8 cellular contexts compared by ENCODE assay signal in genomic region chr19:50461066-50461875, GRCh38. TPM values are rescaled to one million over a fixed set of nuclear protein-coding genes. Genes with fewer than 3 reads are reported as not detected.
DNase-seq lines count a peak whose midpoint lies in the region; ATAC-seq, FAIRE-seq and TF ChIP-seq lines count a peak whose summit lies in the region.

No MANE protein-coding gene starts in this region.

- no peak overlapping the region for H3K4me2 ChIP-seq in DND-41 (ENCODE audit: insufficient read depth, low read length)
- H3K4me2 ChIP-seq in endothelial cell of umbilical vein (ENCODE audit: insufficient read depth, low read length): no peak overlapping the region

- H3K27me3 Mint-ChIP-seq in activated CD8-positive, alpha-beta T cell treated with anti-CD3 and anti-CD28 coated beads, Interleukin-2, amount 10 ng/mL, durations not matched to agents 7 days and 5 days (ENCODE audit: low read depth): peaks cover 9% of the 10 kb centered on the region
- peaks cover 10 to 44% (median 21%) of the 10 kb centered on the region in 5 donors for H3K27me3 Mint-ChIP-seq in naive thymus-derived CD4-positive, alpha-beta T cell

- no TSS peak for BruUV-seq in endothelial cell of umbilical vein (replicated peaks; lab: Mats Ljungman, UMichigan)

- no peak overlapping the region for H3K4me3 ChIP-seq in DND-41 (ENCODE audit: low read depth in 1 of 2, low read length in 2 of 2)
- no peak overlapping the region for H3K4me3 ChIP-seq in endothelial cell of umbilical vein (replicated peaks in 1 of 3; ENCODE audit: insufficient read depth in 1 of 3, low read depth in 1 of 3, low read length in 3 of 3)
- no peak overlapping the region for H3K4me3 ChIP-seq in naive thymus-derived CD4-positive, alpha-beta T cell (ENCODE audit: low read length)

- TF ChIP-seq POLR2A in endothelial cell of umbilical vein (IDR thresholded peaks at IDR 0.05; ENCODE audit: low read depth, low read length): no peak

- ATAC-seq in DND-41 (ENCODE audit: insufficient read depth, low read depth): peak; percentile 84
- ATAC-seq in HG03196 (IDR thresholded peaks at IDR 0.05; ENCODE audit: unreplicated experiment): peak; percentile 47
- peak; percentile 84 for ATAC-seq in activated CD8-positive, alpha-beta T cell treated with anti-CD3 and anti-CD28 coated beads, Interleukin-2, amount 10 ng/mL, durations not matched to agents 7 days and 5 days
- peak; percentile 87 for ATAC-seq in naive thymus-derived CD4-positive, alpha-beta T cell
- ATAC-seq in GM18868 (IDR thresholded peaks at IDR 0.05; ENCODE audit: unreplicated experiment): no peak

- H3K9ac ChIP-seq in DND-41 (ENCODE audit: low read depth, low read length): no peak overlapping the region
- H3K9ac ChIP-seq in endothelial cell of umbilical vein (replicated peaks; ENCODE audit: extremely low read depth, insufficient read depth, low read length): no peak overlapping the region

- H4K20me1 ChIP-seq in DND-41 (ENCODE audit: insufficient read depth, low read length) (no peaks in the 10 kb centered on the region), endothelial cell of umbilical vein (replicated peaks; ENCODE audit: control insufficient read depth, extremely low read depth, insufficient read depth, low read length) (no peaks in the 10 kb centered on the region)

- CTCF ChIA-PET in activated CD8-positive, alpha-beta T cell treated with anti-CD3 and anti-CD28 coated beads, Interleukin-2, amount 10 ng/mL, durations not matched to agents 7 days and 5 days (lab: Charles Lee): interaction anchor here (0.5 to 3.6 kb wide), 18 partner anchors 11 to 219 kb away, joined by 3 to 35 read pairs (median 4); partner anchors contain the start of gene POLD1
- CTCF ChIA-PET in endothelial cell of umbilical vein (lab: Charles Lee): interaction anchor here (0.7 to 7.4 kb wide), 20 partner anchors 12 to 322 kb away, joined by 3 to 144 read pairs (median 4); partner anchors contain the start of gene POLD1
- CTCF ChIA-PET in naive thymus-derived CD4-positive, alpha-beta T cell (lab: Charles Lee): interaction anchor here (1.2 to 1.6 kb wide), 2 partner anchors 95 to 104 kb away, joined by 3 to 13 read pairs; no protein-coding TSS in a partner anchor

- TF ChIP-seq CTCF in DND-41 (IDR thresholded peaks at IDR 0.05; ENCODE audit: borderline replicate concordance, extremely low read depth, low read length, poor library complexity, severe bottlenecking): peak; percentile 90
- TF ChIP-seq CTCF in endothelial cell of umbilical vein (IDR thresholded peaks at IDR 0.05; ENCODE audit: extremely low read depth in 1 of 2, insufficient read depth in 1 of 2, low read depth in 1 of 2, low read length in 2 of 2): peak; percentile 81 to 82

- H3K9me3 ChIP-seq in DND-41 (ENCODE audit: insufficient read depth, low read length, severe bottlenecking) (no peaks in the 10 kb centered on the region), endothelial cell of umbilical vein (replicated peaks; ENCODE audit: control insufficient read depth, insufficient read depth, low read length) (no peaks in the 10 kb centered on the region)
- H3K9me3 ChIP-seq in naive thymus-derived CD4-positive, alpha-beta T cell (ENCODE audit: control insufficient read depth in 2 of 3, low read length in 3 of 3): no peaks in the 10 kb centered on the region

- POLR2A ChIA-PET in activated CD8-positive, alpha-beta T cell treated with anti-CD3 and anti-CD28 coated beads, Interleukin-2, amount 10 ng/mL, durations not matched to agents 7 days and 5 days (lab: Charles Lee): no interaction called here
- POLR2A ChIA-PET in endothelial cell of umbilical vein (lab: Charles Lee): interaction anchor here (0.9 kb wide), 1 partner anchor 49 kb away, joined by 4 read pairs; the partner anchor contains the start of gene JOSD2
- POLR2A ChIA-PET in naive thymus-derived CD4-positive, alpha-beta T cell (lab: Charles Lee): interaction anchor here (0.6 to 0.8 kb wide), 2 partner anchors 92 to 104 kb away, joined by 3 read pairs; no protein-coding TSS in a partner anchor

- no peaks in the 10 kb centered on the region for H3K4me1 ChIP-seq in DND-41 (ENCODE audit: insufficient read depth, low read length)
- H3K4me1 ChIP-seq in endothelial cell of umbilical vein (ENCODE audit: control insufficient read depth, extremely low read depth, insufficient read depth, low read length): no peaks in the 10 kb centered on the region
- peaks cover 0 to 5% of the 10 kb centered on the region in 2 donors for H3K4me1 ChIP-seq in naive thymus-derived CD4-positive, alpha-beta T cell (ENCODE audit: control insufficient read depth in 2 of 2, insufficient read depth in 2 of 2, low read length in 2 of 2)

- H3K4me1 Mint-ChIP-seq in activated CD8-positive, alpha-beta T cell treated with anti-CD3 and anti-CD28 coated beads, Interleukin-2, amount 10 ng/mL, durations not matched to agents 7 days and 5 days (ENCODE audit: low read depth): peaks cover 10% of the 10 kb centered on the region
- H3K4me1 Mint-ChIP-seq in naive thymus-derived CD4-positive, alpha-beta T cell: peaks cover 0 to 14% (median 4%) of the 10 kb centered on the region in 7 donors

- dilution Hi-C loops in endothelial cell of umbilical vein (cut with MboI; ENCODE audit: extremely low pct_ligation_motif_present, low sequenced_read_pairs): no loop called here

- H3K4me3 Mint-ChIP-seq in activated CD8-positive, alpha-beta T cell treated with anti-CD3 and anti-CD28 coated beads, Interleukin-2, amount 10 ng/mL, durations not matched to agents 7 days and 5 days: no peak overlapping the region
- no peak overlapping the region for H3K4me3 Mint-ChIP-seq in naive thymus-derived CD4-positive, alpha-beta T cell

- DNase-seq in DND-41 (peak; percentile 60), NCI-H82 treated with DMSO at 0.1 percent for 48 hours (lab: John Stamatoyannopoulos, UW; ENCODE audit: unreplicated experiment) (peak; percentile 32), endothelial cell of umbilical vein (ENCODE audit: low read depth, low spot score) (peak; percentile 68)
- DNase-seq in activated CD8-positive, alpha-beta T cell treated with anti-CD3 and anti-CD28 coated beads, Interleukin-2, amount 10 ng/mL, durations not matched to agents 7 days and 5 days: peak; percentile 76
- DNase-seq in naive thymus-derived CD4-positive, alpha-beta T cell: peak in 8 of 9 donors; percentile 23 to 68 (median 46)
- DNase-seq in stimulated activated naive CD4-positive, alpha-beta T cell treated with Interleukin-2 at 50 U/mL for 16 hours (lab: John Stamatoyannopoulos, UW): peak; percentile 29

- no peaks in the 10 kb centered on the region for H3K27me3 ChIP-seq in DND-41 (ENCODE audit: insufficient read depth, low read length, poor library complexity)
- no peaks in the 10 kb centered on the region for H3K27me3 ChIP-seq in endothelial cell of umbilical vein (ENCODE audit: control insufficient read depth in 2 of 2, insufficient read depth in 2 of 2, low read length in 2 of 2)
- peaks cover 0 to 6% of the 10 kb centered on the region in 2 donors for H3K27me3 ChIP-seq in naive thymus-derived CD4-positive, alpha-beta T cell (ENCODE audit: control insufficient read depth in 2 of 2, insufficient read depth in 2 of 2, low read length in 2 of 2)

- H3K79me2 ChIP-seq in DND-41 (ENCODE audit: insufficient read depth, low read length) (no peaks in the 10 kb centered on the region), endothelial cell of umbilical vein (ENCODE audit: control insufficient read depth, insufficient read depth, low read length) (no peaks in the 10 kb centered on the region)

- no peak overlapping the region for H3K27ac Mint-ChIP-seq in activated CD8-positive, alpha-beta T cell treated with anti-CD3 and anti-CD28 coated beads, Interleukin-2, amount 10 ng/mL, durations not matched to agents 7 days and 5 days
- peak overlapping the region in 1 of 9 donors; percentile 52 for H3K27ac Mint-ChIP-seq in naive thymus-derived CD4-positive, alpha-beta T cell

- H3K9me3 Mint-ChIP-seq in activated CD8-positive, alpha-beta T cell treated with anti-CD3 and anti-CD28 coated beads, Interleukin-2, amount 10 ng/mL, durations not matched to agents 7 days and 5 days (ENCODE audit: insufficient read depth): no peaks in the 10 kb centered on the region
- H3K9me3 Mint-ChIP-seq in naive thymus-derived CD4-positive, alpha-beta T cell: peaks cover 0 to 1% (median 0%) of the 10 kb centered on the region in 11 donors

- H3K9me1 ChIP-seq in endothelial cell of umbilical vein (replicated peaks; ENCODE audit: control insufficient read depth, extremely low read depth, insufficient read depth, low read length): no peaks in the 10 kb centered on the region

- H3K27ac ChIP-seq in DND-41 (ENCODE audit: low read length) (no peak overlapping the region), endothelial cell of umbilical vein (ENCODE audit: insufficient read depth, low read depth, low read length) (no peak overlapping the region)
- H3K27ac ChIP-seq in naive thymus-derived CD4-positive, alpha-beta T cell (ENCODE audit: low read depth, low read length): no peak overlapping the region

- no peaks in the 10 kb centered on the region for H3K36me3 Mint-ChIP-seq in activated CD8-positive, alpha-beta T cell treated with anti-CD3 and anti-CD28 coated beads, Interleukin-2, amount 10 ng/mL, durations not matched to agents 7 days and 5 days (ENCODE audit: low read depth)
- no peaks in the 10 kb centered on the region for H3K36me3 Mint-ChIP-seq in naive thymus-derived CD4-positive, alpha-beta T cell

- peak; percentile 90 for FAIRE-seq in endothelial cell of umbilical vein (lab: Jason Lieb, UNC)

- H2AFZ ChIP-seq in DND-41 (ENCODE audit: low read depth, low read length) (peak overlapping the region; percentile 58; the same call in 1 of the 2 replicates), endothelial cell of umbilical vein (ENCODE audit: low read depth, low read length) (no peak overlapping the region)

- intact Hi-C loops in endothelial cell of umbilical vein (cut with micrococcal nuclease): loop anchor here (1.0 to 2.0 kb wide), 5 partner anchors 16 to 209 kb away; partner anchors contain the start of genes EMC10 and GARIN5A
- intact Hi-C loops in naive thymus-derived CD4-positive, alpha-beta T cell (cut with micrococcal nuclease): loop anchor here (1.0 to 5.0 kb wide), 5 partner anchors 30 to 104 kb away; no protein-coding TSS in a partner anchor

- H3K36me3 ChIP-seq in DND-41 (ENCODE audit: insufficient read depth, low read length): no peaks in the 10 kb centered on the region
- no peaks in the 10 kb centered on the region for H3K36me3 ChIP-seq in endothelial cell of umbilical vein (ENCODE audit: control insufficient read depth in 2 of 2, extremely low read depth in 1 of 2, insufficient read depth in 2 of 2, low read length in 2 of 2)
- H3K36me3 ChIP-seq in naive thymus-derived CD4-positive, alpha-beta T cell (ENCODE audit: control insufficient read depth in 2 of 3, insufficient read depth in 3 of 3, low read length in 3 of 3): no peaks in the 10 kb centered on the region

RNA-seq across cellular contexts. Expression of gene EMC10, which starts 15.0 kb away (rescaled TPM):
- total RNA-seq in activated CD8-positive, alpha-beta T cell treated with anti-CD3 and anti-CD28 coated beads, Interleukin-2, amount 10 ng/mL, durations not matched to agents 7 days and 5 days: 10 to 100 TPM; 54.8 to 56.9 TPM
- 101 and 106 TPM in 2 replicates for total RNA-seq in endothelial cell of umbilical vein
- polyA plus RNA-seq in endothelial cell of umbilical vein: 111 and 141 TPM in 2 replicates
- 68.0 and 101 TPM in 2 replicates for polyA plus RNA-seq in endothelial cell of umbilical vein (2011; cell fraction: cytosol; rRNA removed)
- 35.8 and 36.7 TPM in 2 replicates for polyA plus RNA-seq in endothelial cell of umbilical vein (2011; cell fraction: nucleus; rRNA removed)
- polyA plus RNA-seq in endothelial cell of umbilical vein (2012): 62.1 and 94.2 TPM in 2 replicates
- polyA minus RNA-seq in endothelial cell of umbilical vein: 27.7 and 34.0 TPM in 2 replicates
- 45.2 TPM for polyA minus RNA-seq in endothelial cell of umbilical vein (2011; cell fraction: cytosol; rRNA and poly(A)+ RNA removed)
- polyA minus RNA-seq in endothelial cell of umbilical vein (2011; cell fraction: nucleus; rRNA and poly(A)+ RNA removed): 8.0 and 18.2 TPM in 2 replicates
- 10 to 100 TPM; 75.5 to 95.2 (median 88.1) TPM for total RNA-seq in naive thymus-derived CD4-positive, alpha-beta T cell
- polyA plus RNA-seq in naive thymus-derived CD4-positive, alpha-beta T cell: 10 to 100 TPM in 1 of 2 donors, 1 to 10 TPM in 1; 8.7 to 11.0 TPM

RNA-seq across cellular contexts. Expression of gene GARIN5A, which starts 15.4 kb away (rescaled TPM):
- total RNA-seq in activated CD8-positive, alpha-beta T cell treated with anti-CD3 and anti-CD28 coated beads, Interleukin-2, amount 10 ng/mL, durations not matched to agents 7 days and 5 days: under 1 TPM in 1 of 2 experiments, not detected in 1; 0.29 TPM
- total RNA-seq in endothelial cell of umbilical vein: 0.44 and 0.62 TPM in 2 replicates
- 0.65 and 0.76 TPM in 2 replicates for polyA plus RNA-seq in endothelial cell of umbilical vein
- polyA plus RNA-seq in endothelial cell of umbilical vein (2011; cell fraction: cytosol; rRNA removed): 0.23 and 0.45 TPM in 2 replicates
- 0.11 and 0.16 TPM in 2 replicates for polyA plus RNA-seq in endothelial cell of umbilical vein (2011; cell fraction: nucleus; rRNA removed)
- 0.43 and 0.86 TPM in 2 replicates for polyA plus RNA-seq in endothelial cell of umbilical vein (2012)
- not detected in 2 replicates for polyA minus RNA-seq in endothelial cell of umbilical vein
- 7.6 TPM for polyA minus RNA-seq in endothelial cell of umbilical vein (2011; cell fraction: cytosol; rRNA and poly(A)+ RNA removed)
- polyA minus RNA-seq in endothelial cell of umbilical vein (2011; cell fraction: nucleus; rRNA and poly(A)+ RNA removed): 0.48 TPM in 1 of 2 replicates, not detected in the other
- total RNA-seq in naive thymus-derived CD4-positive, alpha-beta T cell: under 1 TPM in 4 of 5 experiments, not detected in 1; 0.59 to 0.93 (median 0.68) TPM
- 1 to 10 TPM in 1 of 2 donors, under 1 TPM in 1; 0.77 to 3.1 TPM for polyA plus RNA-seq in naive thymus-derived CD4-positive, alpha-beta T cell

RNA-seq across cellular contexts. Expression of gene MYBPC2, which starts 28.6 kb away (rescaled TPM):
- total RNA-seq in activated CD8-positive, alpha-beta T cell treated with anti-CD3 and anti-CD28 coated beads, Interleukin-2, amount 10 ng/mL, durations not matched to agents 7 days and 5 days: not detected
- not detected in 2 replicates for total RNA-seq in endothelial cell of umbilical vein
- polyA plus RNA-seq in endothelial cell of umbilical vein: 0.03 TPM in 1 of 2 replicates, not detected in the other
- not detected in 2 replicates for polyA plus RNA-seq in endothelial cell of umbilical vein (2011; cell fraction: cytosol; rRNA removed)
- not detected in 2 replicates for polyA plus RNA-seq in endothelial cell of umbilical vein (2011; cell fraction: nucleus; rRNA removed)
- not detected in 2 replicates for polyA plus RNA-seq in endothelial cell of umbilical vein (2012)
- not detected in 2 replicates for polyA minus RNA-seq in endothelial cell of umbilical vein
- polyA minus RNA-seq in endothelial cell of umbilical vein (2011; cell fraction: cytosol; rRNA and poly(A)+ RNA removed): not detected
- polyA minus RNA-seq in endothelial cell of umbilical vein (2011; cell fraction: nucleus; rRNA and poly(A)+ RNA removed): not detected in 2 replicates
- total RNA-seq in naive thymus-derived CD4-positive, alpha-beta T cell: under 1 TPM in 2 of 5 experiments, not detected in 3; 0.39 to 0.92 TPM
- not detected for polyA plus RNA-seq in naive thymus-derived CD4-positive, alpha-beta T cell

RNA-seq across cellular contexts. Expression of gene SPIB, which starts 42.5 kb away (rescaled TPM):
- under 1 TPM; 0.52 to 0.84 TPM for total RNA-seq in activated CD8-positive, alpha-beta T cell treated with anti-CD3 and anti-CD28 coated beads, Interleukin-2, amount 10 ng/mL, durations not matched to agents 7 days and 5 days
- total RNA-seq in endothelial cell of umbilical vein: not detected in 2 replicates
- not detected in 2 replicates for polyA plus RNA-seq in endothelial cell of umbilical vein
- polyA plus RNA-seq in endothelial cell of umbilical vein (2011; cell fraction: cytosol; rRNA removed): 0.01 TPM in 1 of 2 replicates, not detected in the other
- polyA plus RNA-seq in endothelial cell of umbilical vein (2011; cell fraction: nucleus; rRNA removed): not detected in 2 replicates
- polyA plus RNA-seq in endothelial cell of umbilical vein (2012): not detected in 2 replicates
- polyA minus RNA-seq in endothelial cell of umbilical vein: not detected in 2 replicates
- polyA minus RNA-seq in endothelial cell of umbilical vein (2011; cell fraction: cytosol; rRNA and poly(A)+ RNA removed): not detected
- not detected in 2 replicates for polyA minus RNA-seq in endothelial cell of umbilical vein (2011; cell fraction: nucleus; rRNA and poly(A)+ RNA removed)
- total RNA-seq in naive thymus-derived CD4-positive, alpha-beta T cell: 1 to 10 TPM in 3 of 5 experiments, under 1 TPM in 2; 0.73 to 7.5 (median 1.5) TPM
- under 1 TPM; 0.19 to 0.46 TPM for polyA plus RNA-seq in naive thymus-derived CD4-positive, alpha-beta T cell

RNA-seq across cellular contexts. Expression of gene JOSD2, which starts 49.7 kb away (rescaled TPM):
- 10 to 100 TPM; 49.8 to 51.3 TPM for total RNA-seq in activated CD8-positive, alpha-beta T cell treated with anti-CD3 and anti-CD28 coated beads, Interleukin-2, amount 10 ng/mL, durations not matched to agents 7 days and 5 days
- total RNA-seq in endothelial cell of umbilical vein: 33.8 and 37.4 TPM in 2 replicates
- polyA plus RNA-seq in endothelial cell of umbilical vein: 62.8 and 103 TPM in 2 replicates
- 21.3 and 39.0 TPM in 2 replicates for polyA plus RNA-seq in endothelial cell of umbilical vein (2011; cell fraction: cytosol; rRNA removed)
- polyA plus RNA-seq in endothelial cell of umbilical vein (2011; cell fraction: nucleus; rRNA removed): 13.0 and 13.9 TPM in 2 replicates
- 20.5 and 47.5 TPM in 2 replicates for polyA plus RNA-seq in endothelial cell of umbilical vein (2012)
- polyA minus RNA-seq in endothelial cell of umbilical vein: 4.4 and 9.4 TPM in 2 replicates
- 16.5 TPM for polyA minus RNA-seq in endothelial cell of umbilical vein (2011; cell fraction: cytosol; rRNA and poly(A)+ RNA removed)
- polyA minus RNA-seq in endothelial cell of umbilical vein (2011; cell fraction: nucleus; rRNA and poly(A)+ RNA removed): 3.7 and 4.0 TPM in 2 replicates
- total RNA-seq in naive thymus-derived CD4-positive, alpha-beta T cell: 10 to 100 TPM; 13.0 to 45.9 (median 22.7) TPM
- polyA plus RNA-seq in naive thymus-derived CD4-positive, alpha-beta T cell: 10 to 100 TPM; 17.8 to 18.8 TPM
